In genomic region chr1:17403081-17403480, GRCh38 we compare ENCODE assay signal across 26 cellular contexts. TPM values are rescaled to one million over a fixed set of nuclear protein-coding genes. Genes with fewer than 3 reads are reported as not detected.
"Had no signal": no experiment of that assay in that cellular context is flagged by ENCODE, and none has a peak within 500 bp of the region (broad histone marks: within the 10 kb centered on the region; RNA-seq: fewer than 3 reads in every experiment).

No MANE protein-coding gene starts in this region.

- ATAC-seq: activated CD4-positive, alpha-beta T cell treated with anti-CD3 and anti-CD28 coated beads for 36 hours; activated CD8-positive, alpha-beta memory T cell treated with anti-CD3 and anti-CD28 coated beads, Interleukin-2, amount 10 ng/mL, durations not matched to agents 7 days and 5 days; right cardiac atrium had no signal

- H3K4me1 ChIP-seq: colonic mucosa, tibial nerve, uterus had no signal

- H3K4me3 ChIP-seq: colonic mucosa, skin epidermis, tibial nerve, uterus had no signal

- H3K9me3 ChIP-seq: colonic mucosa, tibial nerve, uterus had no signal

- H3K27ac ChIP-seq: colonic mucosa, skin epidermis, tibial nerve, uterus had no signal

- H3K36me3 ChIP-seq: colonic mucosa, uterus had no signal

- H3K27ac Mint-ChIP-seq: activated CD4-positive, alpha-beta memory T cell treated with anti-CD3 and anti-CD28 coated beads for 36 hours; activated CD4-positive, alpha-beta T cell treated with anti-CD3 and anti-CD28 coated beads for 36 hours; activated CD8-positive, alpha-beta memory T cell treated with anti-CD3 and anti-CD28 coated beads, Interleukin-2, amount 10 ng/mL, durations not matched to agents 7 days and 5 days; activated T-helper 2 cell treated with anti-CD3 and anti-CD28 coated beads, Interferon-gamma antibody, Interleukin-2, Interleukin-4, amounts not matched to agents 10 μg/mL and 5 μg/mL and 100 μg/mL, durations not matched to agents 14 hours and 24 hours and 36 hours; nephron; progenitor cell of endocrine pancreas had no signal

- H3K9me3 Mint-ChIP-seq: activated CD4-positive, alpha-beta memory T cell treated with anti-CD3 and anti-CD28 coated beads for 36 hours; activated T-helper 2 cell treated with anti-CD3 and anti-CD28 coated beads, Interferon-gamma antibody, Interleukin-2, Interleukin-4, amounts not matched to agents 10 μg/mL and 5 μg/mL and 100 μg/mL, durations not matched to agents 14 hours and 24 hours and 36 hours; nephron had no signal

- H3K27me3 ChIP-seq: colonic mucosa, tibial nerve, uterus had no signal

- H3K4me1 Mint-ChIP-seq: activated CD4-positive, alpha-beta T cell treated with anti-CD3 and anti-CD28 coated beads for 36 hours; activated CD8-positive, alpha-beta memory T cell treated with anti-CD3 and anti-CD28 coated beads, Interleukin-2, amount 10 ng/mL, durations not matched to agents 7 days and 5 days; nephron had no signal

- H3K4me3 Mint-ChIP-seq: activated CD4-positive, alpha-beta memory T cell treated with anti-CD3 and anti-CD28 coated beads for 36 hours; activated CD4-positive, alpha-beta T cell treated with anti-CD3 and anti-CD28 coated beads for 36 hours; activated CD8-positive, alpha-beta memory T cell treated with anti-CD3 and anti-CD28 coated beads, Interleukin-2, amount 10 ng/mL, durations not matched to agents 7 days and 5 days; nephron had no signal

- H3K27me3 Mint-ChIP-seq: activated CD4-positive, alpha-beta memory T cell treated with anti-CD3 and anti-CD28 coated beads for 36 hours; activated CD4-positive, alpha-beta T cell treated with anti-CD3 and anti-CD28 coated beads for 36 hours; activated CD8-positive, alpha-beta memory T cell treated with anti-CD3 and anti-CD28 coated beads, Interleukin-2, amount 10 ng/mL, durations not matched to agents 7 days and 5 days; progenitor cell of endocrine pancreas had no signal

- DNase-seq: activated CD4-positive, alpha-beta memory T cell treated with anti-CD3 and anti-CD28 coated beads for 36 hours; activated CD4-positive, alpha-beta T cell treated with anti-CD3 and anti-CD28 coated beads for 36 hours; activated CD8-positive, alpha-beta memory T cell treated with anti-CD3 and anti-CD28 coated beads, Interleukin-2, amount 10 ng/mL, durations not matched to agents 7 days and 5 days; activated naive CD4-positive, alpha-beta T cell treated with anti-CD3 and anti-CD28 coated beads, Interleukin-2, amount 50 U/mL, for 16 hours; activated T-cell treated with anti-CD3 and anti-CD28 coated beads, Interleukin-2, amount 50 U/mL, for 1 hour; colonic mucosa; head of caudate nucleus; occipital lobe; right cardiac atrium; stimulated activated CD4-positive, alpha-beta T cell treated with anti-CD3 and anti-CD28 coated beads, Interleukin-4, amount 100 ng/mL, for 24 hours; stimulated activated naive CD4-positive, alpha-beta T cell treated with Interleukin-2 at 50 U/mL for 16 hours; substantia nigra; uterus had no signal

RNA-seq across cellular contexts. Expression of gene PADI6, which starts 31.1 kb away (rescaled TPM):
- total RNA-seq: activated CD4-positive, alpha-beta memory T cell treated with anti-CD3 and anti-CD28 coated beads for 36 hours; activated CD4-positive, alpha-beta T cell treated with anti-CD3 and anti-CD28 coated beads for 36 hours; activated CD8-positive, alpha-beta memory T cell treated with anti-CD3 and anti-CD28 coated beads, Interleukin-2, amount 10 ng/mL, durations not matched to agents 7 days and 5 days; activated T-helper 2 cell treated with anti-CD3 and anti-CD28 coated beads, Interferon-gamma antibody, Interleukin-2, Interleukin-4, amounts not matched to agents 10 μg/mL and 5 μg/mL and 100 μg/mL, durations not matched to agents 14 hours and 24 hours and 36 hours; astrocyte; cardiac septum; colonic mucosa; endothelial cell of umbilical vein; fibroblast of lung; frontal cortex; lower leg skin; mesenteric fat pad; occipital lobe; progenitor cell of endocrine pancreas; right cardiac atrium; tibial nerve had no signal
- polyA plus RNA-seq: adipose tissue, endothelial cell of umbilical vein, fibroblast of lung, right cardiac atrium had no signal
